8 cellular contexts compared by ENCODE assay signal in the genomic region with DNA sequence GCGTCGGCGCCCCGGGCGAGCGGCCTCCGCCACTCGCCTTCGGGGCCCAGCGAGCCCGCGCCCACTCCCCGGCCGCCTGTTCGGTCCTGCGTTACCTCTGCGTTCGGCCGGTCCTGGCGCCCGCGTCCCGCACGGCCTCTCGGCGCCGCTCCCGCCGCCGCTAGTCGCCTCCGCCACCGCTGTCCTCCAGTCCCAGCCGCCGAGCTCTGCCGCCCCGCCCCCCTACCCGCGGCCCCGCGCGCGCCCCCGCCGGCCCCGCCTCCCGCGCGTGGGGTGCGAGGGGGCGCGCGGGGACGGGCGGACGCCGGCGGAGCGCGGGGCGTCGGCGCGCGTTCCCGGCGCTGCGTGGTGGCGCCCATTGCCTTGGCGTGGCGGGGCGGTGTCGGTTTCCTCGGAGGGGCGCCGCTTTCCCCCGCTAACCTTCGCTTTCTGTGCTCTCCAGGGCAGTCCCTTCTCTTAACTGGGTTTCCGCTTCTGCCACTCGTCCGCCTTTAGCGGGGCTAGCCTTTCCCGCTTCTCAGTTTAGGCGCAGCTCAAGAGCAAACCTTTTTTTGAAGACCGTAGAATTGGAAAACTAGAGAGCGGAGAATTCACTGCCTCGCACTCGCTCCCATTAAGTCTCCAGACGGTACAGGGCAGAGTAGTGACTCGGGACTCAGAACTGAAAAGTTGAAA. TPM values are rescaled to one million over a fixed set of nuclear protein-coding genes. Genes with fewer than 3 reads are reported as not detected.
DNase-seq lines count a peak whose midpoint lies in the region; ATAC-seq and TF ChIP-seq lines count a peak whose summit lies in the region.

TSS of gene HP1BP3 (minus strand) at position 208 of the 675 bp plus-strand sequence. CDS start 6,867 bp downstream, outside the sequence.

- no peaks in the 10 kb centered on the region for H3K27me3 ChIP-seq in transverse colon

- intact Hi-C loops in cardiac septum (cut with DNase I), result loop anchor here (2.0 to 10.0 kb wide), 2 partner anchors 388 to 538 kb away; no protein-coding TSS in a partner anchor
- intact Hi-C loops in posterior cingulate gyrus (cut with DNase I), result loop anchor here (5.0 kb wide), 1 partner anchor 390 kb away; the partner anchor contains the start of gene EIF4G3
- intact Hi-C loops in transverse colon (cut with DNase I; ENCODE audit: low total_unique reads), result no loop called here

- peak; percentile 59 for ATAC-seq in activated naive CD8-positive, alpha-beta T cell treated with anti-CD3 and anti-CD28 coated beads, Interleukin-2, amount 50 U/mL, for 24 hours

- DNase-seq in HFF-Myc (ENCODE audit: extremely low read depth, low read depth) (no peak), MV-4-11 (lab: John Stamatoyannopoulos, UW) (peak; percentile 56), T follicular helper cell (ENCODE audit: low read depth) (peak; percentile 80), cardiac septum (ENCODE audit: low spot score) (peak; percentile 91), posterior cingulate gyrus (peak; percentile 58 to 97 (median 68)), transverse colon (peak; percentile 84)
- peak; percentile 81 for DNase-seq in activated naive CD8-positive, alpha-beta T cell treated with anti-CD3 and anti-CD28 coated beads, Interleukin-2, amount 50 U/mL, for 24 hours

- peak; percentile 72 for TF ChIP-seq POLR2A in GM10847 (IDR thresholded peaks at IDR 0.05; ENCODE audit: extremely low read depth, insufficient read length)
- TF ChIP-seq POLR2A in transverse colon (IDR thresholded peaks at IDR 0.05), result peak; percentile 44

- peak within 1 kb of the TSS; percentile 93 for H3K4me3 ChIP-seq in HFF-Myc (replicated peaks; ENCODE audit: low read depth, low read length)
- H3K4me3 ChIP-seq in transverse colon, result peak within 1 kb of the TSS; percentile 69 to 99 (median 94)

- in situ Hi-C loops in transverse colon (cut with MboI; ENCODE audit: low pct_ligation_motif_present in 1 of 4, low pct_unique_long_range_greater_than_20kb in 1 of 4, low sequenced_read_pairs in 3 of 4), result no loop called here

- no peaks in the 10 kb centered on the region for H3K9me3 ChIP-seq in transverse colon

- H3K27me3 Mint-ChIP-seq in activated naive CD8-positive, alpha-beta T cell treated with anti-CD3 and anti-CD28 coated beads, Interleukin-2, amount 50 U/mL, for 24 hours, result no peaks in the 10 kb centered on the region

- H3K4me1 Mint-ChIP-seq in activated naive CD8-positive, alpha-beta T cell treated with anti-CD3 and anti-CD28 coated beads, Interleukin-2, amount 50 U/mL, for 24 hours, result peaks cover 38% of the 10 kb centered on the region

- peak within 1 kb of the TSS; percentile 98 to 100 (median 100) for H3K27ac ChIP-seq in transverse colon

- H3K4me3 Mint-ChIP-seq in activated naive CD8-positive, alpha-beta T cell treated with anti-CD3 and anti-CD28 coated beads, Interleukin-2, amount 50 U/mL, for 24 hours, result peak within 1 kb of the TSS; percentile 92

- H3K9me3 Mint-ChIP-seq in activated naive CD8-positive, alpha-beta T cell treated with anti-CD3 and anti-CD28 coated beads, Interleukin-2, amount 50 U/mL, for 24 hours, result no peaks in the 10 kb centered on the region

- 0% methylated on average over 3 to 50 of the region's 90 CpGs for WGBS in transverse colon (ENCODE audit: low coverage in 1 of 2), 2 donors

- no peaks in the 10 kb centered on the region for H3K36me3 ChIP-seq in transverse colon

- H3K36me3 Mint-ChIP-seq in activated naive CD8-positive, alpha-beta T cell treated with anti-CD3 and anti-CD28 coated beads, Interleukin-2, amount 50 U/mL, for 24 hours (ENCODE audit: low read depth), result peaks cover 11% of the 10 kb centered on the region

- H3K27ac Mint-ChIP-seq in activated naive CD8-positive, alpha-beta T cell treated with anti-CD3 and anti-CD28 coated beads, Interleukin-2, amount 50 U/mL, for 24 hours, result peak within 1 kb of the TSS; percentile 97

- TF ChIP-seq CTCF in HFF-Myc (IDR thresholded peaks at IDR 0.05; ENCODE audit: low read depth, low read length, missing control alignments) (no peak), transverse colon (IDR thresholded peaks at IDR 0.05) (no peak)

- H3K4me1 ChIP-seq in transverse colon, result peaks cover 14 to 34% (median 26%) of the 10 kb centered on the region in 4 donors

- TF ChIP-seq EP300 in transverse colon (IDR thresholded peaks at IDR 0.05; ENCODE audit: low read depth), result no peak

RNA-seq across cellular contexts. Expression of gene HP1BP3, which starts in this region (rescaled TPM):
- 123 TPM for total RNA-seq in cardiac septum
- 100 to 1,000 TPM; 143 to 272 (median 197) TPM for total RNA-seq in transverse colon
